Comparison of ENCODE assay signal across 6 cellular contexts in the genomic region with DNA sequence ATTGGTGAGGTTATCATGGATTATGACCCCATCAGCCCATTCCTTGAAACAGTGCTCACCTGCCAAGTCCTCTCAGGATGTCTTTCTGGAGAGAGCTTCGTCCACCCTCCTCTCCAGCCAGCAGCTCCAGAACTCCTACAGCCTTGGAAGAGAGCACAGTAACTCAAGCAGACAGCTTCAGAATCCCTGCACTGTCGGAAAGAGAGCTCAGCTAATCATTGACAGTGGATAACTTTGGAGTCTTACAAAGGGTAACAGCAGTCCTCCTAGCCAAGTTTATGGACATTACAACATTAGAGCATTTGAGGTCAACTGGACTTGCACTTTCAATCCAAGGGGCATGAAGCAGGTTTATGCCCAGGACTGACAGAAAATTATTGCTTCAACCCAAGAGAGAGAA. TPM values are rescaled to one million over a fixed set of nuclear protein-coding genes. Genes with fewer than 3 reads are reported as not detected.
"Had no signal": no experiment of that assay in that cellular context is flagged by ENCODE, and none has a peak within 500 bp of the region (broad histone marks: within the 10 kb centered on the region; RNA-seq: fewer than 3 reads in every experiment).

A gene with protein sequence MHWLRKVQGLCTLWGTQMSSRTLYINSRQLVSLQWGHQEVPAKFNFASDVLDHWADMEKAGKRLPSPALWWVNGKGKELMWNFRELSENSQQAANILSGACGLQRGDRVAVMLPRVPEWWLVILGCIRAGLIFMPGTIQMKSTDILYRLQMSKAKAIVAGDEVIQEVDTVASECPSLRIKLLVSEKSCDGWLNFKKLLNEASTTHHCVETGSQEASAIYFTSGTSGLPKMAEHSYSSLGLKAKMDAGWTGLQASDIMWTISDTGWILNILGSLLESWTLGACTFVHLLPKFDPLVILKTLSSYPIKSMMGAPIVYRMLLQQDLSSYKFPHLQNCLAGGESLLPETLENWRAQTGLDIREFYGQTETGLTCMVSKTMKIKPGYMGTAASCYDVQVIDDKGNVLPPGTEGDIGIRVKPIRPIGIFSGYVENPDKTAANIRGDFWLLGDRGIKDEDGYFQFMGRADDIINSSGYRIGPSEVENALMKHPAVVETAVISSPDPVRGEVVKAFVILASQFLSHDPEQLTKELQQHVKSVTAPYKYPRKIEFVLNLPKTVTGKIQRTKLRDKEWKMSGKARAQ (minus strand): TSS at position 220 of the 400 bp plus-strand sequence. CDS start 11,522 bp downstream, outside the sequence.

RNA-seq across cellular contexts. Expression of the gene that starts here (rescaled TPM):
- total RNA-seq: M059J, PC-3, Peyer's patch, Right ventricle myocardium superior, SJSA1 had no signal
- polyA plus RNA-seq: SK-N-SH had no signal
